14 cellular contexts compared by ENCODE assay signal in genomic region chr4:108006361-108006760, GRCh38.
"Had no signal": no experiment of that assay in that cellular context is flagged by ENCODE, and none has a peak within 500 bp of the region (broad histone marks: within the 10 kb centered on the region; RNA-seq: fewer than 3 reads in every experiment).

No MANE protein-coding gene starts in this region.

- H3K4me3 ChIP-seq: cardiac muscle cell, hepatocyte, left lung, transverse colon had no signal

- H3K27ac Mint-ChIP-seq: activated CD4-positive, alpha-beta memory T cell treated with anti-CD3 and anti-CD28 coated beads, Interleukin-2, amount 10 ng/mL, durations not matched to agents 7 days and 5 days; stimulated activated naive B cell treated with anti-CD40 and anti-IgM and Interleukin-4, amounts not matched to agents 10 μg/mL and 1 μg/mL and 100 μg/mL, for 72 hours had no signal

- H3K4me1 ChIP-seq: left lung had no signal

- DNase-seq: activated CD4-positive, alpha-beta memory T cell treated with anti-CD3 and anti-CD28 coated beads, Interleukin-2, amount 10 ng/mL, durations not matched to agents 7 days and 5 days; activated CD8-positive, alpha-beta memory T cell treated with anti-CD3 and anti-CD28 coated beads, Interleukin-2, amount 50 U/mL, for 4 hours; activated gamma-delta T cell treated with Interleukin-2 at 50 U/mL for 16 hours; activated T-cell treated with anti-CD3 and anti-CD28 coated beads, Interleukin-2, amount 50 U/mL, for 48 hours; left lung; mesendoderm; stimulated activated CD4-positive, alpha-beta T cell treated with anti-CD3 and anti-CD28 coated beads, Interleukin-2, amount 100 ng/mL, for 24 hours; stimulated activated naive B cell treated with anti-CD40 and anti-IgM and Interleukin-4, amounts not matched to agents 10 μg/mL and 1 μg/mL and 100 μg/mL, for 72 hours; transverse colon had no signal

- H3K9me3 Mint-ChIP-seq: activated CD4-positive, alpha-beta memory T cell treated with anti-CD3 and anti-CD28 coated beads, Interleukin-2, amount 10 ng/mL, durations not matched to agents 7 days and 5 days; stimulated activated naive B cell treated with anti-CD40 and anti-IgM and Interleukin-4, amounts not matched to agents 10 μg/mL and 1 μg/mL and 100 μg/mL, for 72 hours had no signal

- H2AFZ ChIP-seq: hepatocyte had no signal

- H3K27me3 ChIP-seq: cardiac muscle cell, hepatocyte, left lung, transverse colon had no signal

- H3K4me2 ChIP-seq: hepatocyte had no signal

- ATAC-seq: left lung, sciatic nerve had no signal

- H3K27me3 Mint-ChIP-seq: activated CD4-positive, alpha-beta memory T cell treated with anti-CD3 and anti-CD28 coated beads, Interleukin-2, amount 10 ng/mL, durations not matched to agents 7 days and 5 days; stimulated activated naive B cell treated with anti-CD40 and anti-IgM and Interleukin-4, amounts not matched to agents 10 μg/mL and 1 μg/mL and 100 μg/mL, for 72 hours had no signal

- H3K4me3 Mint-ChIP-seq: activated CD4-positive, alpha-beta memory T cell treated with anti-CD3 and anti-CD28 coated beads, Interleukin-2, amount 10 ng/mL, durations not matched to agents 7 days and 5 days; stimulated activated naive B cell treated with anti-CD40 and anti-IgM and Interleukin-4, amounts not matched to agents 10 μg/mL and 1 μg/mL and 100 μg/mL, for 72 hours had no signal

- H3K9me3 ChIP-seq: left lung, transverse colon had no signal

- H3K4me1 Mint-ChIP-seq: activated CD4-positive, alpha-beta memory T cell treated with anti-CD3 and anti-CD28 coated beads, Interleukin-2, amount 10 ng/mL, durations not matched to agents 7 days and 5 days had no signal

- H3K27ac ChIP-seq: cardiac muscle cell, epithelial cell of prostate, hepatocyte, left lung, transverse colon, VCaP had no signal
